In genomic region chr20:64077094-64077493, GRCh38 we compare ENCODE assay signal across 2 cellular contexts.
TF ChIP-seq lines count a peak whose summit lies in the region.

No MANE protein-coding gene starts in this region.

TF ChIP-seq in liver, 16 proteins besides CTCF, POLR2A, EP300 and RAD21:
- no peak for TF ChIP-seq NR2F2 (IDR thresholded peaks at IDR 0.05)
- TF ChIP-seq HNF4A (conservative IDR thresholded peaks at IDR 0.05), result no peak
- TF ChIP-seq GABPA (IDR thresholded peaks at IDR 0.05 in 1 of 2, conservative IDR thresholded peaks at IDR 0.05 in 1 of 2), result no peak
- TF ChIP-seq REST (IDR thresholded peaks at IDR 0.05), result no peak
- TF ChIP-seq, protein P1, sequence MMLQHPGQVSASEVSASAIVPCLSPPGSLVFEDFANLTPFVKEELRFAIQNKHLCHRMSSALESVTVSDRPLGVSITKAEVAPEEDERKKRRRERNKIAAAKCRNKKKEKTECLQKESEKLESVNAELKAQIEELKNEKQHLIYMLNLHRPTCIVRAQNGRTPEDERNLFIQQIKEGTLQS (IDR thresholded peaks at IDR 0.05), result no peak

TF ChIP-seq in HepG2, 621 proteins besides CTCF, POLR2A, EP300 and RAD21:
- TF ChIP-seq ZFP36 (IDR thresholded peaks at IDR 0.05; ENCODE audit: borderline replicate concordance, low read depth, low read length, partially characterized antibody), result no peak
- no peak for TF ChIP-seq SYNCRIP (IDR thresholded peaks at IDR 0.05; ENCODE audit: insufficient read depth, low read depth, low read length)
- no peak for TF ChIP-seq HNRNPLL (IDR thresholded peaks at IDR 0.05; ENCODE audit: low read depth, low read length, poor library complexity, severe bottlenecking)
- no peak for TF ChIP-seq FOXO1 (CRISPR knock-in tag; IDR thresholded peaks at IDR 0.05)
- TF ChIP-seq TAF1 (CRISPR knock-in tag; IDR thresholded peaks at IDR 0.05), result no peak
- TF ChIP-seq ZNF530 (CRISPR knock-in tag; IDR thresholded peaks at IDR 0.05; ENCODE audit: low read depth), result no peak
- no peak for TF ChIP-seq ZFX (CRISPR knock-in tag; IDR thresholded peaks at IDR 0.05; ENCODE audit: low read depth)
- TF ChIP-seq BRCA1 (CRISPR knock-in tag; IDR thresholded peaks at IDR 0.05), result no peak
- TF ChIP-seq SMC3 (IDR thresholded peaks at IDR 0.05; ENCODE audit: low read length), result no peak
- TF ChIP-seq, protein P2, sequence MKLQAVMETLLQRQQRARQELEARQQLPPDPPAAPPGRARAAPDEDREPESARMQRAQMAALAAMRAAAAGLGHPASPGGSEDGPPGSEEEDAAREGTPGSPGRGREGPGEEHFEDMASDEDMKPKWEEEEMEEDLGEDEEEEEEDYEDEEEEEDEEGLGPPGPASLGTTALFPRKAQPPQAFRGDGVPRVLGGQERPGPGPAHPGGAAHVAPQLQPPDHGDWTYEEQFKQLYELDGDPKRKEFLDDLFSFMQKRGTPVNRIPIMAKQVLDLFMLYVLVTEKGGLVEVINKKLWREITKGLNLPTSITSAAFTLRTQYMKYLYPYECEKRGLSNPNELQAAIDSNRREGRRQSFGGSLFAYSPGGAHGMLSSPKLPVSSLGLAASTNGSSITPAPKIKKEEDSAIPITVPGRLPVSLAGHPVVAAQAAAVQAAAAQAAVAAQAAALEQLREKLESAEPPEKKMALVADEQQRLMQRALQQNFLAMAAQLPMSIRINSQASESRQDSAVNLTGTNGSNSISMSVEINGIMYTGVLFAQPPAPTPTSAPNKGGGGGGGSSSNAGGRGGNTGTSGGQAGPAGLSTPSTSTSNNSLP (IDR thresholded peaks at IDR 0.05; ENCODE audit: low read depth, low read length), result no peak
- TF ChIP-seq CCDC6 (CRISPR knock-in tag; IDR thresholded peaks at IDR 0.05), result no peak
- TF ChIP-seq KLF11 (CRISPR knock-in tag; IDR thresholded peaks at IDR 0.05), result no peak
- TF ChIP-seq ZNF552 (CRISPR knock-in tag; IDR thresholded peaks at IDR 0.05; ENCODE audit: borderline replicate concordance), result no peak
- no peak for TF ChIP-seq ATF1 (CRISPR knock-in tag; IDR thresholded peaks at IDR 0.05)
- TF ChIP-seq RFX3 (CRISPR knock-in tag; IDR thresholded peaks at IDR 0.05), result no peak
- no peak for TF ChIP-seq MEF2D (CRISPR knock-in tag; IDR thresholded peaks at IDR 0.05)
- no peak for TF ChIP-seq RARA (CRISPR knock-in tag; IDR thresholded peaks at IDR 0.05)
